19 cellular contexts compared by ENCODE assay signal in genomic region chr2:101614127-101614759, GRCh38.
DNase-seq lines count a peak whose midpoint lies in the region; ATAC-seq and TF ChIP-seq lines count a peak whose summit lies in the region.
"Had no signal": no experiment of that assay in that cellular context is flagged by ENCODE, and none has a peak within 500 bp of the region (broad histone marks: within the 10 kb centered on the region; RNA-seq: fewer than 3 reads in every experiment).

No MANE protein-coding gene starts in this region.

- H3K27me3 ChIP-seq in GM23338 (ENCODE audit: insufficient read depth) (no peaks in the 10 kb centered on the region), Loucy (ENCODE audit: insufficient read depth, low read length, poor library complexity, severe bottlenecking) (no peaks in the 10 kb centered on the region)

- H3K27me3 Mint-ChIP-seq in GM23338 (ENCODE audit: insufficient read depth, low read depth, poor library complexity) (peaks cover 10% of the 10 kb centered on the region), WTC11 (ENCODE audit: low read depth) (no peaks in the 10 kb centered on the region)
- H3K27me3 Mint-ChIP-seq: B cell, IgD-negative memory B cell had no signal

- H3K9me3 Mint-ChIP-seq in GM23338 (peaks cover 13% of the 10 kb centered on the region; the same call in 2 of the 3 replicates), WTC11 (peaks cover 18% of the 10 kb centered on the region)
- H3K9me3 Mint-ChIP-seq: CD8-positive, alpha-beta T cell; IgD-negative memory B cell had no signal

- no peak overlapping the region for H3K4me3 ChIP-seq in GM23338
- H3K4me3 ChIP-seq in Loucy (ENCODE audit: low read length, poor library complexity, severe bottlenecking) = no peak overlapping the region
- H3K4me3 ChIP-seq: BLaER1 treated with 17β-estradiol and CSF1 and Interleukin-3, amounts not matched to agents 10 nM and 100 nM; GM12878 had no signal

- H3K4me1 Mint-ChIP-seq in GM23338 (peaks cover 34% of the 10 kb centered on the region), WTC11 (peaks cover 21% of the 10 kb centered on the region)

- no peak overlapping the region for H3K9ac ChIP-seq in Loucy (ENCODE audit: low read depth, low read length, poor library complexity, severe bottlenecking)
- H3K9ac ChIP-seq: BLaER1 treated with 17β-estradiol and CSF1 and Interleukin-3, amounts not matched to agents 10 nM and 100 nM had no signal

- H3K36me3 Mint-ChIP-seq in GM23338 (ENCODE audit: low read depth) (peaks cover 11% of the 10 kb centered on the region; the same call in 2 of the 3 replicates), WTC11 (peaks cover 3% of the 10 kb centered on the region; the same call in 1 of the 2 replicates)
- H3K36me3 Mint-ChIP-seq: CD8-positive, alpha-beta T cell; IgD-negative memory B cell had no signal

- H4K20me1 ChIP-seq in GM23338 (replicated peaks; ENCODE audit: insufficient read depth) = no peaks in the 10 kb centered on the region
- no peaks in the 10 kb centered on the region for H4K20me1 ChIP-seq in Loucy (ENCODE audit: insufficient read depth, low read length, poor library complexity, severe bottlenecking)
- H4K20me1 ChIP-seq: BLaER1 treated with 17β-estradiol and CSF1 and Interleukin-3, amounts not matched to agents 10 nM and 100 nM had no signal

- POLR2A ChIA-PET in WTC11 (lab: Charles Lee) = no interaction called here

- H3K9me3 ChIP-seq in Loucy (ENCODE audit: insufficient read depth, low read depth, low read length) = no peaks in the 10 kb centered on the region

- no peak overlapping the region for H3K27ac ChIP-seq in GM23338 (ENCODE audit: low read depth)
- H3K27ac ChIP-seq: BLaER1 treated with 17β-estradiol and CSF1 and Interleukin-3, amounts not matched to agents 10 nM and 100 nM; HL-60 had no signal

- TF ChIP-seq CTCF in GM23338 (conservative IDR thresholded peaks at IDR 0.05; ENCODE audit: low read depth in 2 of 2) = no peak
- TF ChIP-seq CTCF in Loucy (conservative IDR thresholded peaks at IDR 0.05; ENCODE audit: low read length) = no peak
- no peak for TF ChIP-seq CTCF in WTC11 (IDR thresholded peaks at IDR 0.05)

- intact Hi-C loops in sciatic nerve (cut with DNase I) = no loop called here

- CTCF ChIA-PET in WTC11 (lab: Charles Lee) = no interaction called here

- H3K36me3 ChIP-seq in GM23338 (ENCODE audit: insufficient read depth) (no peaks in the 10 kb centered on the region; the same call in 1 of the 2 replicates), Loucy (ENCODE audit: insufficient read depth, low read length) (no peaks in the 10 kb centered on the region)
- H3K36me3 ChIP-seq: BLaER1 treated with 17β-estradiol and CSF1 and Interleukin-3, amounts not matched to agents 10 nM and 100 nM had no signal

- DNase-seq in GM23338 (ENCODE audit: low spot score) (no peak), WTC11 (ENCODE audit: low spot score) (no peak), superior temporal gyrus (ENCODE audit: extremely low spot score) (peak; percentile 6), sciatic nerve (ENCODE audit: low spot score) (no peak), kidney glomerular epithelial cell (lab: John Stamatoyannopoulos, UW) (no peak), glomerular visceral epithelial cell (ENCODE audit: extremely low spot score) (no peak)
- DNase-seq: CD8-positive, alpha-beta T cell; DMS 273 treated with DMSO at 0.1 percent for 48 hours; DMS53; DND-41; EL; H9; KBM-7 had no signal

- peaks cover 12% of the 10 kb centered on the region; the same call in 1 of the 2 replicates for H3K4me1 ChIP-seq in GM23338 (ENCODE audit: insufficient read depth)
- H3K4me1 ChIP-seq in Loucy (ENCODE audit: insufficient read depth, low read length, poor library complexity, severe bottlenecking) = peaks cover 5% of the 10 kb centered on the region

- H3K79me2 ChIP-seq in GM23338 (replicated peaks; ENCODE audit: insufficient read depth) = no peaks in the 10 kb centered on the region
- H3K79me2 ChIP-seq in Loucy (ENCODE audit: insufficient read depth, low read length) = no peaks in the 10 kb centered on the region

- H2AFZ ChIP-seq in GM23338 = no peak overlapping the region
- H2AFZ ChIP-seq in Loucy (ENCODE audit: low read length) = 0 out of 2 replicates have a peak overlapping the region, but pooled peaks have one; percentile 8

- H3K4me2 ChIP-seq in GM23338 (no peak overlapping the region), Loucy (ENCODE audit: low read depth, low read length, poor library complexity, severe bottlenecking) (no peak overlapping the region)
- H3K4me2 ChIP-seq: BLaER1 treated with 17β-estradiol and CSF1 and Interleukin-3, amounts not matched to agents 10 nM and 100 nM had no signal

- H3K27ac Mint-ChIP-seq in GM23338 (peak overlapping the region; percentile 25; the same call in 1 of the 2 replicates), WTC11 (no peak overlapping the region)
- H3K27ac Mint-ChIP-seq: B cell; CD8-positive, alpha-beta T cell; H9; IgD-negative memory B cell had no signal

- no peak overlapping the region for H3K4me3 Mint-ChIP-seq in GM23338
- no peak overlapping the region for H3K4me3 Mint-ChIP-seq in WTC11
- H3K4me3 Mint-ChIP-seq: B cell; CD8-positive, alpha-beta T cell; H9; IgD-negative memory B cell had no signal

- H3F3A ChIP-seq in GM23338 (replicated peaks; ENCODE audit: low read depth) (no peaks in the 10 kb centered on the region), Loucy (ENCODE audit: low read depth) (no peaks in the 10 kb centered on the region)

- H3K9me2 ChIP-seq in GM23338 (ENCODE audit: insufficient read depth) = peaks cover 5% of the 10 kb centered on the region; the same call in 1 of the 2 replicates
- H3K9me2 ChIP-seq in Loucy (replicated peaks; ENCODE audit: low read depth, low read length) = no peaks in the 10 kb centered on the region

- ATAC-seq in GM23338 = no peak
- ATAC-seq in WTC11 = no peak
- ATAC-seq in sciatic nerve = no peak
- ATAC-seq: CD8-positive, alpha-beta T cell; GM12878 had no signal

TF ChIP-seq in GM23338, 12 proteins besides CTCF, POLR2A, EP300 and RAD21 (continues in another document):
- no peak for TF ChIP-seq POLR2AphosphoS5 (IDR thresholded peaks at IDR 0.05; ENCODE audit: low read depth)
- TF ChIP-seq ZNF331 (CRISPR knock-in tag; IDR thresholded peaks at IDR 0.05; ENCODE audit: low read depth) = no peak
- no peak for TF ChIP-seq JUNB (IDR thresholded peaks at IDR 0.05; ENCODE audit: unreplicated experiment)

TF ChIP-seq in WTC11, 78 proteins besides CTCF, POLR2A, EP300 and RAD21:
- 0 out of 2 replicates have a peak, but pooled peaks have one; percentile 20 for TF ChIP-seq GABPB1 (CRISPR knock-in tag; IDR thresholded peaks at IDR 0.05)
- no peak for TF ChIP-seq NR1H2 (CRISPR knock-in tag; IDR thresholded peaks at IDR 0.05)
